1 cellular context compared by ENCODE assay signal in genomic region chr5:181052526-181052927, GRCh38.
TF ChIP-seq lines count a peak whose summit lies in the region.

No MANE protein-coding gene starts in this region.

TF ChIP-seq in IMR-90, 13 proteins besides CTCF, POLR2A, EP300 and RAD21 (continued from another document):
- TF ChIP-seq CHD1 (IDR thresholded peaks at IDR 0.05; ENCODE audit: low read depth, low read length) (no peak), MAFK (IDR thresholded peaks at IDR 0.05; ENCODE audit: low read depth, low read length) (no peak), MXI1 (IDR thresholded peaks at IDR 0.05; ENCODE audit: borderline replicate concordance, low read depth, low read length) (no peak), MAZ (IDR thresholded peaks at IDR 0.05; ENCODE audit: borderline replicate concordance, low read depth, low read length) (no peak)
- TF ChIP-seq, protein P1, sequence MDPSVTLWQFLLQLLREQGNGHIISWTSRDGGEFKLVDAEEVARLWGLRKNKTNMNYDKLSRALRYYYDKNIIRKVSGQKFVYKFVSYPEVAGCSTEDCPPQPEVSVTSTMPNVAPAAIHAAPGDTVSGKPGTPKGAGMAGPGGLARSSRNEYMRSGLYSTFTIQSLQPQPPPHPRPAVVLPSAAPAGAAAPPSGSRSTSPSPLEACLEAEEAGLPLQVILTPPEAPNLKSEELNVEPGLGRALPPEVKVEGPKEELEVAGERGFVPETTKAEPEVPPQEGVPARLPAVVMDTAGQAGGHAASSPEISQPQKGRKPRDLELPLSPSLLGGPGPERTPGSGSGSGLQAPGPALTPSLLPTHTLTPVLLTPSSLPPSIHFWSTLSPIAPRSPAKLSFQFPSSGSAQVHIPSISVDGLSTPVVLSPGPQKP (IDR thresholded peaks at IDR 0.05; ENCODE audit: borderline replicate concordance, low read depth, low read length): no peak
TF ChIP-seq in IMR-90: peak in this region for 0.
